Comparison of ENCODE assay signal across 16 cellular contexts in the genomic region with DNA sequence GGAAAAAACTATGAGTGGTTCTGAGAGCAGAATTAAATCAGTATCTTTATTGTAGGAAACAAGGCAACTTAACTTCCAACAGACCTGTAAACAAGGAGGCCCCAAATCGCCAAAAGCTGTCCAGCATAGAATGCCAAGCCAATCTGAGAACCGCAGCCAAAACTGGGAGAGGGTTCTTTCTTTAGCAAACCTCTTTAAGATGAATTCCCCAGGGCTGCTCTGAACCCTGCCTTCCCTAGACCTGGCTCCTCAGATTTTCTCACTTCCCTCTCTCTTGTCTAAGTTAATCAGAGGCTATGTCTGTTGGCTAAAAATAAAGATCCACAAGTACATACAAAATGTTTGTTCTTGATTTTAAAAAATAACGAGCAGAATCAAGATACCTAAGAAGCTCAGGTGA.
DNase-seq lines count a peak whose midpoint lies in the region; ATAC-seq and TF ChIP-seq lines count a peak whose summit lies in the region.
"Had no signal": no experiment of that assay in that cellular context is flagged by ENCODE, and none has a peak within 500 bp of the region (broad histone marks: within the 10 kb centered on the region; RNA-seq: fewer than 3 reads in every experiment).

No MANE protein-coding gene starts in this region.

- peaks cover 11 to 26% (median 18%) of the 10 kb centered on the region in 11 experiments; a peak in 19 of 22 replicates for H3K9me3 ChIP-seq in BLaER1 treated with 17β-estradiol and CSF1 and Interleukin-3, amounts not matched to agents 10 nM and 100 nM (replicated peaks in 1 of 11)

- ATAC-seq in HG03095 (IDR thresholded peaks at IDR 0.05; ENCODE audit: unreplicated experiment) = peak; percentile 40
- ATAC-seq in HG03521 (IDR thresholded peaks at IDR 0.05; ENCODE audit: unreplicated experiment) = no peak
- no peak for ATAC-seq in HG02642 (IDR thresholded peaks at IDR 0.05; ENCODE audit: poor library complexity, unreplicated experiment)
- no peak for ATAC-seq in HG02885 (IDR thresholded peaks at IDR 0.05; ENCODE audit: poor library complexity, unreplicated experiment)
- ATAC-seq: foreskin keratinocyte, right cardiac atrium had no signal

- peak overlapping the region; percentile 20 to 67 (median 49); a peak in 19 of 22 replicates for H3K4me2 ChIP-seq in BLaER1 treated with 17β-estradiol and CSF1 and Interleukin-3, amounts not matched to agents 10 nM and 100 nM

- no peak overlapping the region for H3K4me3 ChIP-seq in BLaER1 treated with 17β-estradiol and CSF1 and Interleukin-3, amounts not matched to agents 10 nM and 100 nM

- H3K36me3 ChIP-seq in BLaER1 treated with 17β-estradiol and CSF1 and Interleukin-3, amounts not matched to agents 10 nM and 100 nM = peaks cover 0 to 4% (median 0%) of the 10 kb centered on the region in 11 experiments; a peak in 1 of 22 replicates

- no peak for TF ChIP-seq CTCF in GM13976 (IDR thresholded peaks at IDR 0.05; ENCODE audit: borderline replicate concordance, control extremely low read depth, extremely low read depth, insufficient read depth, missing control alignments)

- no peak overlapping the region for H3K9ac ChIP-seq in BLaER1 treated with 17β-estradiol and CSF1 and Interleukin-3, amounts not matched to agents 10 nM and 100 nM

- DNase-seq in GM13976 (ENCODE audit: low spot score) (peak; percentile 28), cerebellum (ENCODE audit: low spot score) (peak; percentile 21)
- no peak for DNase-seq in activated T-cell treated with anti-CD3 and anti-CD28 coated beads, Interleukin-2, amount 50 U/mL, for 48 hours
- DNase-seq: activated CD4-positive, alpha-beta T cell treated with anti-CD3 and anti-CD28 coated beads, Interleukin-2, amount 10 ng/mL, durations not matched to agents 24 days and 14 days; activated CD8-positive, alpha-beta memory T cell treated with anti-CD3 and anti-CD28 coated beads, Interleukin-2, amount 50 U/mL, for 4 hours; activated effector memory CD4-positive, alpha-beta T cell treated with anti-CD3 and anti-CD28 coated beads, Interleukin-2, amount 50 U/mL, for 16 hours; EL; foreskin keratinocyte; hypothalamus; naive B cell; right cardiac atrium had no signal

- H4K20me1 ChIP-seq in BLaER1 treated with 17β-estradiol and CSF1 and Interleukin-3, amounts not matched to agents 10 nM and 100 nM = no peaks in the 10 kb centered on the region

- no peak overlapping the region for H3K27ac ChIP-seq in BLaER1 treated with 17β-estradiol and CSF1 and Interleukin-3, amounts not matched to agents 10 nM and 100 nM
- H3K27ac ChIP-seq: foreskin keratinocyte had no signal

- in situ Hi-C loops in GM13976 (cut with MboI; ENCODE audit: low sequenced_read_pairs, unreplicated experiment) = no loop called here

- H3K4me1 ChIP-seq in BLaER1 treated with 17β-estradiol and CSF1 and Interleukin-3, amounts not matched to agents 10 nM and 100 nM = peaks cover 9 to 28% (median 19%) of the 10 kb centered on the region in 10 experiments; a peak in 18 of 20 replicates
- H3K4me1 ChIP-seq: foreskin keratinocyte had no signal

- H3K27me3 ChIP-seq in BLaER1 treated with 17β-estradiol and CSF1 and Interleukin-3, amounts not matched to agents 10 nM and 100 nM = no peaks in the 10 kb centered on the region
- H3K27me3 ChIP-seq: foreskin keratinocyte had no signal

Comparison
In these comparisons a context has a peak if more than half of its experiments do, and no peak if none do; other contexts are left out.
1. DNase-seq: peak in GM13976 (single experiment) and cerebellum (single experiment); none in activated T-cell treated with anti-CD3 and anti-CD28 coated beads, Interleukin-2, amount 50 U/mL, for 48 hours (0 of 2).